Comparison of ENCODE assay signal across 19 cellular contexts in the genomic region with DNA sequence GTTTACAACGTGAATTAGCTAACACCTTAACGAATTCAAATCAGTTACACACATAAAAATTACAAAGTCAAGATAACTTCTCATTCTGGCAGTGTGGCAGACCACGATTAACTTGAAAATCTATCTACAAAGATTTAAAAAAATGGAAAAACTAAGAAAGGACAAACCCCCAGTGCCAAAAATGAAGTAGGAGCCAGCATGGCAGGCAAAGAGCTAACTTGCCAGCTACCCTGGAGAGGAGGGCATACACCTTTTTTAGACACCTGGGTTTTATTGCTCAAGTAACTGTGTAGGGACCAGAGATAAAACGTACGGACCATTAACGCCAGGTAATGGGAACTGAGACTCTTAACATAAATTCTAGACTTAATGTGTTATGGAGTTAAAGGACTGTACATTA. TPM values are rescaled to one million over a fixed set of nuclear protein-coding genes. Genes with fewer than 3 reads are reported as not detected.
DNase-seq lines count a peak whose midpoint lies in the region; ATAC-seq and TF ChIP-seq lines count a peak whose summit lies in the region.
"Had no signal": no experiment of that assay in that cellular context is flagged by ENCODE, and none has a peak within 500 bp of the region (broad histone marks: within the 10 kb centered on the region; RNA-seq: fewer than 3 reads in every experiment).

No MANE protein-coding gene starts in this region.

- no CpG with 5 or more reads among the region's 6 CpGs for WGBS in IMR-90 (ENCODE audit: extremely low coverage in 2 of 2, insufficient read length in 1 of 2), 2 experiments

- H2BK15ac ChIP-seq in IMR-90 (ENCODE audit: low read depth, low read length): no peak overlapping the region

- no peak overlapping the region for H3K14ac ChIP-seq in IMR-90 (replicated peaks; ENCODE audit: low read depth, low read length)

- H3K27me3 Mint-ChIP-seq in activated CD4-positive, alpha-beta T cell treated with anti-CD3 and anti-CD28 coated beads for 36 hours: no peaks in the 10 kb centered on the region
- no peaks in the 10 kb centered on the region for H3K27me3 Mint-ChIP-seq in activated naive CD8-positive, alpha-beta T cell treated with anti-CD3 and anti-CD28 coated beads, Interleukin-2, amount 50 U/mL, for 24 hours
- H3K27me3 Mint-ChIP-seq in nephron progenitor cell (ENCODE audit: low read depth, poor library complexity): peaks cover 4% of the 10 kb centered on the region

- H3K36me3 Mint-ChIP-seq in activated CD4-positive, alpha-beta T cell treated with anti-CD3 and anti-CD28 coated beads for 36 hours (ENCODE audit: low read depth): peaks cover 40% of the 10 kb centered on the region
- peaks cover 44% of the 10 kb centered on the region for H3K36me3 Mint-ChIP-seq in activated naive CD8-positive, alpha-beta T cell treated with anti-CD3 and anti-CD28 coated beads, Interleukin-2, amount 50 U/mL, for 24 hours (ENCODE audit: low read depth)
- peaks cover 34% of the 10 kb centered on the region for H3K36me3 Mint-ChIP-seq in nephron progenitor cell (ENCODE audit: low read depth)

- no peak overlapping the region for H3K18ac ChIP-seq in IMR-90 (ENCODE audit: low read depth, low read length)

- CTCF ChIA-PET in activated CD4-positive, alpha-beta T cell treated with anti-CD3 and anti-CD28 coated beads for 36 hours (lab: Charles Lee): interaction anchor here (0.6 to 6.4 kb wide), 7 partner anchors 8 to 527 kb away, joined by 3 to 123 read pairs (median 3); a partner anchor contains a TSS
- CTCF ChIA-PET in IMR-90 (lab: Yijun Ruan, JAX): interaction anchor here (2.9 kb wide), 1 partner anchor 48 kb away, joined by 7 read pairs; no protein-coding TSS in a partner anchor

- in situ Hi-C loops in IMR-90 (cut with MboI; ENCODE audit: low sequenced_read_pairs): no loop called here

- H2AK5ac ChIP-seq in IMR-90 (ENCODE audit: low read depth, low read length): no peak overlapping the region

- no peak overlapping the region for H4K5ac ChIP-seq in IMR-90 (ENCODE audit: low read depth, low read length)

- H3K23ac ChIP-seq in IMR-90 (ENCODE audit: low read depth, low read length): peak overlapping the region; percentile 35; the same call in 1 of the 2 replicates

- no peak overlapping the region for H4K8ac ChIP-seq in IMR-90 (ENCODE audit: low read depth in 2 of 2, low read length in 2 of 2)

- BruUV-seq in IMR-90 (replicated peaks; lab: Mats Ljungman, UMichigan): no TSS peak

- 0 out of 2 replicates have a peak, but pooled peaks cover 4% of the 10 kb centered on the region for H3K36me3 ChIP-seq in IMR-90 (ENCODE audit: control insufficient read depth, insufficient read depth, low read length)

- TF ChIP-seq RAD21 in IMR-90 (IDR thresholded peaks at IDR 0.05; ENCODE audit: low read length): no peak

- peaks cover 0 to 44% of the 10 kb centered on the region in 2 experiments; a peak in 3 of 4 replicates for H3K79me1 ChIP-seq in IMR-90 (ENCODE audit: low read depth in 1 of 2, low read length in 2 of 2)

- no peak overlapping the region for H4K91ac ChIP-seq in IMR-90 (ENCODE audit: insufficient read depth, low read depth, low read length)

- H4K20me1 ChIP-seq in IMR-90 (ENCODE audit: insufficient read depth, low read length): peaks cover 60% of the 10 kb centered on the region

- no peak overlapping the region for H3K9ac ChIP-seq in IMR-90 (ENCODE audit: low read depth, low read length)

- POLR2A ChIA-PET in activated CD4-positive, alpha-beta T cell treated with anti-CD3 and anti-CD28 coated beads for 36 hours (lab: Charles Lee): no interaction called here
- POLR2A ChIA-PET in IMR-90 (lab: Charles Lee; ENCODE audit: unreplicated experiment): no interaction called here

- no peak overlapping the region for H2BK120ac ChIP-seq in IMR-90 (ENCODE audit: low read depth, low read length)

- H3K4me1 ChIP-seq in IMR-90 (ENCODE audit: control insufficient read depth, insufficient read depth, low read length): peaks cover 7% of the 10 kb centered on the region

- no peaks in the 10 kb centered on the region for H3K27me3 ChIP-seq in IMR-90 (ENCODE audit: control insufficient read depth, insufficient read depth, low read length)
- H3K27me3 ChIP-seq: esophagus squamous epithelium had no signal

- peaks cover 16% of the 10 kb centered on the region for H3K9me1 ChIP-seq in IMR-90 (ENCODE audit: insufficient read depth, low read length)

- no peaks in the 10 kb centered on the region for H3K9me3 Mint-ChIP-seq in activated CD4-positive, alpha-beta T cell treated with anti-CD3 and anti-CD28 coated beads for 36 hours (ENCODE audit: low read depth)
- no peaks in the 10 kb centered on the region for H3K9me3 Mint-ChIP-seq in activated naive CD8-positive, alpha-beta T cell treated with anti-CD3 and anti-CD28 coated beads, Interleukin-2, amount 50 U/mL, for 24 hours
- no peaks in the 10 kb centered on the region for H3K9me3 Mint-ChIP-seq in nephron progenitor cell

- no peak overlapping the region for H3K4me2 ChIP-seq in IMR-90 (ENCODE audit: low read depth, low read length)

- no peak for ATAC-seq in activated CD4-positive, alpha-beta T cell treated with anti-CD3 and anti-CD28 coated beads for 36 hours
- no peak for ATAC-seq in IMR-90 (ENCODE audit: low read depth)
- no peak for ATAC-seq in activated naive CD8-positive, alpha-beta T cell treated with anti-CD3 and anti-CD28 coated beads, Interleukin-2, amount 50 U/mL, for 24 hours
- no peak for ATAC-seq in GM21447 (IDR thresholded peaks at IDR 0.05; ENCODE audit: unreplicated experiment)
- no peak for ATAC-seq in GM18867 (IDR thresholded peaks at IDR 0.05; ENCODE audit: unreplicated experiment)
- no peak for ATAC-seq in HG02885 (IDR thresholded peaks at IDR 0.05; ENCODE audit: poor library complexity, unreplicated experiment)

- no peak overlapping the region for H3K27ac Mint-ChIP-seq in activated CD4-positive, alpha-beta T cell treated with anti-CD3 and anti-CD28 coated beads for 36 hours
- no peak overlapping the region for H3K27ac Mint-ChIP-seq in activated naive CD8-positive, alpha-beta T cell treated with anti-CD3 and anti-CD28 coated beads, Interleukin-2, amount 50 U/mL, for 24 hours
- no peak overlapping the region for H3K27ac Mint-ChIP-seq in nephron progenitor cell

- H2BK20ac ChIP-seq in IMR-90 (ENCODE audit: low read depth, low read length): no peak overlapping the region

- H3K4ac ChIP-seq in IMR-90 (ENCODE audit: low read depth, low read length): no peak overlapping the region

- H3K4me3 Mint-ChIP-seq in activated CD4-positive, alpha-beta T cell treated with anti-CD3 and anti-CD28 coated beads for 36 hours: peak overlapping the region; percentile 25
- H3K4me3 Mint-ChIP-seq in activated naive CD8-positive, alpha-beta T cell treated with anti-CD3 and anti-CD28 coated beads, Interleukin-2, amount 50 U/mL, for 24 hours: peak overlapping the region; percentile 91
- H3K4me3 Mint-ChIP-seq in nephron progenitor cell: peak overlapping the region; percentile 73

- no peak for DNase-seq in activated CD4-positive, alpha-beta T cell treated with anti-CD3 and anti-CD28 coated beads for 36 hours
- DNase-seq in activated CD4-positive, alpha-beta T cell treated with anti-CD3 and anti-CD28 coated beads, Interleukin-2, amount 50 U/mL, for 1 hour: no peak
- no peak for DNase-seq in IMR-90
- no peak for DNase-seq in activated naive CD8-positive, alpha-beta T cell treated with anti-CD3 and anti-CD28 coated beads, Interleukin-2, amount 50 U/mL, for 24 hours
- DNase-seq in nephron progenitor cell: no peak
- DNase-seq: esophagus squamous epithelium, hypothalamus, NCI-H187, NCI-H69, nucleus accumbens had no signal

- H3K56ac ChIP-seq in IMR-90 (ENCODE audit: extremely low read depth, insufficient read depth, low read length): no peak overlapping the region

- H2AK9ac ChIP-seq in IMR-90 (replicated peaks; ENCODE audit: low read depth, low read length, poor library complexity): no peak overlapping the region

- TF ChIP-seq CTCF in IMR-90 (conservative IDR thresholded peaks at IDR 0.05; ENCODE audit: low read depth, low read length) (no peak), nephron progenitor cell (IDR thresholded peaks at IDR 0.05) (no peak)

- no peak overlapping the region for H2AFZ ChIP-seq in IMR-90 (replicated peaks; ENCODE audit: low read length, poor library complexity)

- H2BK5ac ChIP-seq in IMR-90 (ENCODE audit: low read depth, low read length, poor library complexity, severe bottlenecking): no peak overlapping the region

- intact Hi-C loops in activated CD4-positive, alpha-beta T cell treated with anti-CD3 and anti-CD28 coated beads for 36 hours (cut with DNase I, micrococcal nuclease): no loop called here
- intact Hi-C loops in IMR-90 (cut with micrococcal nuclease): no loop called here

- no peaks in the 10 kb centered on the region for H3K9me3 ChIP-seq in IMR-90 (ENCODE audit: control insufficient read depth, insufficient read depth, low read length)
- H3K9me3 ChIP-seq: esophagus squamous epithelium, HAP-1 had no signal

- dilution Hi-C loops in IMR-90 (cut with HindIII; ENCODE audit: low sequenced_read_pairs, unreplicated experiment): no loop called here

- H3K27ac ChIP-seq in IMR-90 (ENCODE audit: insufficient read depth, low read length): no peak overlapping the region
- H3K27ac ChIP-seq: coronary artery, esophagus squamous epithelium, skin epidermis had no signal

- H3K4me1 Mint-ChIP-seq in activated CD4-positive, alpha-beta T cell treated with anti-CD3 and anti-CD28 coated beads for 36 hours: peaks cover 70% of the 10 kb centered on the region
- peaks cover 68% of the 10 kb centered on the region for H3K4me1 Mint-ChIP-seq in activated naive CD8-positive, alpha-beta T cell treated with anti-CD3 and anti-CD28 coated beads, Interleukin-2, amount 50 U/mL, for 24 hours
- H3K4me1 Mint-ChIP-seq in nephron progenitor cell: peaks cover 44% of the 10 kb centered on the region

- no peak overlapping the region for H3K4me3 ChIP-seq in IMR-90 (ENCODE audit: insufficient read depth, low read depth, low read length)
- H3K4me3 ChIP-seq: skin epidermis had no signal

- TF ChIP-seq POLR2A in IMR-90 (IDR thresholded peaks at IDR 0.05; ENCODE audit: low read depth, low read length): no peak

RNA-seq across cellular contexts. Expression of a gene that starts 2.5 kb away (rescaled TPM):
- total RNA-seq in activated CD4-positive, alpha-beta T cell treated with anti-CD3 and anti-CD28 coated beads for 36 hours: 100 to 1,000 TPM; 316 to 330 TPM
- 46.8 and 47.2 TPM in 2 replicates for total RNA-seq in IMR-90 (2012; rRNA removed)
- polyA plus RNA-seq in IMR-90 (2012; rRNA removed): 69.8 and 98.0 TPM in 2 replicates
- polyA plus RNA-seq in IMR-90 (2012; cell fraction: cytosol; rRNA removed): 24.8 and 31.2 TPM in 2 replicates
- polyA plus RNA-seq in IMR-90 (2012; cell fraction: nucleus; rRNA removed; ENCODE audit: low replicate concordance): 16.5 and 67.6 TPM in 2 replicates

RNA-seq across cellular contexts. Expression of a gene that starts 16.3 kb away (rescaled TPM):
- total RNA-seq in activated CD4-positive, alpha-beta T cell treated with anti-CD3 and anti-CD28 coated beads for 36 hours: under 1 TPM in 1 of 2 experiments, not detected in 1; 0.09 TPM
- total RNA-seq in IMR-90 (2012; rRNA removed): 0.18 TPM in 1 of 2 replicates, not detected in the other
- polyA plus RNA-seq in IMR-90 (2012; rRNA removed): not detected in 2 replicates
- polyA plus RNA-seq in IMR-90 (2012; cell fraction: cytosol; rRNA removed): 0.08 TPM in 1 of 2 replicates, not detected in the other
- polyA plus RNA-seq in IMR-90 (2012; cell fraction: nucleus; rRNA removed; ENCODE audit: low replicate concordance): not detected in 2 replicates
- total RNA-seq: LHCN-M2 had no signal

RNA-seq across cellular contexts. Expression of a gene that starts 51.1 kb away (rescaled TPM):
- total RNA-seq in activated CD4-positive, alpha-beta T cell treated with anti-CD3 and anti-CD28 coated beads for 36 hours: not detected
- total RNA-seq in IMR-90 (2012; rRNA removed): not detected in 2 replicates
- not detected in 2 replicates for polyA plus RNA-seq in IMR-90 (2012; rRNA removed)
- polyA plus RNA-seq in IMR-90 (2012; cell fraction: cytosol; rRNA removed): not detected in 2 replicates
- not detected in 2 replicates for polyA plus RNA-seq in IMR-90 (2012; cell fraction: nucleus; rRNA removed; ENCODE audit: low replicate concordance)
- total RNA-seq: A172, esophagus squamous epithelium, LHCN-M2, liver had no signal
- polyA plus RNA-seq: liver had no signal

RNA-seq across cellular contexts. Expression of a gene that starts 56.9 kb away (rescaled TPM):
- total RNA-seq in activated CD4-positive, alpha-beta T cell treated with anti-CD3 and anti-CD28 coated beads for 36 hours: under 1 TPM in 1 of 2 experiments, not detected in 1; 0.18 TPM
- total RNA-seq in IMR-90 (2012; rRNA removed): not detected in 2 replicates
- polyA plus RNA-seq in IMR-90 (2012; rRNA removed): not detected in 2 replicates
- polyA plus RNA-seq in IMR-90 (2012; cell fraction: cytosol; rRNA removed): not detected in 2 replicates
- not detected in 2 replicates for polyA plus RNA-seq in IMR-90 (2012; cell fraction: nucleus; rRNA removed; ENCODE audit: low replicate concordance)
- total RNA-seq: A172, LHCN-M2 had no signal
- polyA plus RNA-seq: liver had no signal

RNA-seq across cellular contexts. Expression of a gene that starts 58.7 kb away (rescaled TPM):
- total RNA-seq in activated CD4-positive, alpha-beta T cell treated with anti-CD3 and anti-CD28 coated beads for 36 hours: under 1 TPM in 1 of 2 experiments, not detected in 1; 0.07 TPM
- total RNA-seq in IMR-90 (2012; rRNA removed): not detected in 2 replicates
- polyA plus RNA-seq in IMR-90 (2012; rRNA removed): 0.02 and 0.03 TPM in 2 replicates
- polyA plus RNA-seq in IMR-90 (2012; cell fraction: cytosol; rRNA removed): 0.04 TPM in 1 of 2 replicates, not detected in the other
- polyA plus RNA-seq in IMR-90 (2012; cell fraction: nucleus; rRNA removed; ENCODE audit: low replicate concordance): 0.10 and 0.13 TPM in 2 replicates
- total RNA-seq: A172, esophagus squamous epithelium, LHCN-M2, liver had no signal
- polyA plus RNA-seq: liver had no signal

Comparison
In these comparisons a context has a peak if more than half of its experiments do, and no peak if none do; other contexts are left out.
1. H3K4me3 Mint-ChIP-seq: peak in every context shown above with its lines; median percentile 91 in activated naive CD8-positive, alpha-beta T cell treated with anti-CD3 and anti-CD28 coated beads, Interleukin-2, amount 50 U/mL, for 24 hours; 73 in nephron progenitor cell; 25 in activated CD4-positive, alpha-beta T cell treated with anti-CD3 and anti-CD28 coated beads for 36 hours.